ENCODE assay signal across 10 cellular contexts in genomic region chr16:20902426-20902825, GRCh38. TPM values are rescaled to one million over a fixed set of nuclear protein-coding genes. Genes with fewer than 3 reads are reported as not detected.
DNase-seq lines count a peak whose midpoint lies in the region; ATAC-seq and TF ChIP-seq lines count a peak whose summit lies in the region.
"Had no signal": no experiment of that assay in that cellular context is flagged by ENCODE, and none has a peak within 500 bp of the region (broad histone marks: within the 10 kb centered on the region; RNA-seq: fewer than 3 reads in every experiment).

No MANE protein-coding gene starts in this region.

- TF ChIP-seq POLR2A in uterus (IDR thresholded peaks at IDR 0.05), result no peak

- H3K9me3 Mint-ChIP-seq in naive B cell, result peaks cover 0 to 4% (median 0%) of the 10 kb centered on the region in 7 donors

- no peaks in the 10 kb centered on the region for H3K36me3 Mint-ChIP-seq in naive B cell

- H3K9me3 ChIP-seq in right atrium auricular region (no peaks in the 10 kb centered on the region), adipocyte (ENCODE audit: control insufficient read depth, low read length) (no peaks in the 10 kb centered on the region), uterus (no peaks in the 10 kb centered on the region)

- H3K27me3 ChIP-seq in right atrium auricular region (no peaks in the 10 kb centered on the region), adipocyte (replicated peaks; ENCODE audit: control insufficient read depth, insufficient read depth, low read length) (no peaks in the 10 kb centered on the region), uterus (no peaks in the 10 kb centered on the region)

- peak overlapping the region in 6 of 8 donors; percentile 33 to 100 (median 72) for H3K4me3 Mint-ChIP-seq in naive B cell

- TF ChIP-seq CTCF in right atrium auricular region (IDR thresholded peaks at IDR 0.05), result no peak
- TF ChIP-seq CTCF in uterus (IDR thresholded peaks at IDR 0.05), result no peak

- peak overlapping the region; percentile 99 for H3K9ac ChIP-seq in adipocyte (ENCODE audit: low read length)

- DNase-seq in right atrium auricular region (ENCODE audit: low spot score) (no peak), cardiac septum (ENCODE audit: low spot score) (no peak), adipocyte (ENCODE audit: low read depth) (no peak), naive B cell (no peak), uterus (no peak), NCI-H1105 (lab: John Stamatoyannopoulos, UW) (no peak), NCI-H146 (lab: John Stamatoyannopoulos, UW) (no peak)
- DNase-seq in activated T-cell treated with anti-CD3 and anti-CD28 coated beads, Interleukin-2, amount 50 U/mL, for 1 hour, result no peak
- DNase-seq: dermis blood vessel endothelial cell, NCI-H774 had no signal

- H3K4me1 ChIP-seq in right atrium auricular region (peaks cover 0 to 83% of the 10 kb centered on the region in 2 donors), adipocyte (ENCODE audit: control insufficient read depth, insufficient read depth, low read length) (peaks cover 72% of the 10 kb centered on the region), uterus (peaks cover 17 to 29% of the 10 kb centered on the region in 2 donors)

- H3K4me3 ChIP-seq in right atrium auricular region (no peak overlapping the region), adipocyte (ENCODE audit: low read length) (peak overlapping the region; percentile 97), uterus (peak overlapping the region in 1 of 2 donors; percentile 98)

- no peak for ATAC-seq in naive B cell (ENCODE audit: low read depth in 2 of 2)

- peaks cover 67 to 79% (median 71%) of the 10 kb centered on the region in 3 donors for H3K4me1 Mint-ChIP-seq in naive B cell

- H3K27ac Mint-ChIP-seq in naive B cell, result peak overlapping the region in 4 of 6 donors; percentile 49 to 99 (median 98)

- H3K27ac ChIP-seq in right atrium auricular region, result peak overlapping the region; percentile 96 to 99
- H3K27ac ChIP-seq in uterus, result peak overlapping the region; percentile 96 to 100

- H3K36me3 ChIP-seq in right atrium auricular region (peaks cover 4% of the 10 kb centered on the region), adipocyte (ENCODE audit: control insufficient read depth, insufficient read depth, low read length, severe bottlenecking) (peaks cover 4% of the 10 kb centered on the region), uterus (no peaks in the 10 kb centered on the region)

- intact Hi-C loops in cardiac septum (cut with DNase I) (loop anchor here (5.0 to 10.0 kb wide), 2 partner anchors 35 to 98 kb away; partner anchors contain the start of genes ERI2 and REXO5), uterus (cut with DNase I; ENCODE audit: low total_unique reads) (loop anchor here (10.0 kb wide), 1 partner anchor 48 kb away; no protein-coding TSS in a partner anchor)

- no peaks in the 10 kb centered on the region for H3K27me3 Mint-ChIP-seq in naive B cell

RNA-seq across cellular contexts. Expression of gene LYRM1, which starts 1.9 kb away (rescaled TPM):
- total RNA-seq in right atrium auricular region (10 to 100 TPM; 54.2 to 58.7 TPM), cardiac septum (37.7 TPM), uterus (100 to 1,000 TPM in 1 of 4 donors, 10 to 100 TPM in 3; 40.0 to 201 (median 51.0) TPM)
- polyA plus RNA-seq in naive B cell (ENCODE audit: low read depth in 6 of 6), result 10 to 100 TPM; 44.8 to 82.9 (median 52.9) TPM

RNA-seq across cellular contexts. Expression of gene DCUN1D3, which starts 2.3 kb away (rescaled TPM):
- total RNA-seq in right atrium auricular region (10 to 100 TPM in 1 of 2 donors, 1 to 10 TPM in 1; 10.0 to 13.4 TPM), cardiac septum (10.0 TPM), uterus (10 to 100 TPM; 14.7 to 38.0 (median 21.5) TPM)
- polyA plus RNA-seq in naive B cell (ENCODE audit: low read depth in 6 of 6), result 1 to 10 TPM in 1 of 6 donors, under 1 TPM in 4, not detected in 1; 0.38 to 1.1 (median 0.52) TPM
